27 cellular contexts compared by ENCODE assay signal in genomic region chr16:67518676-67519075, GRCh38. TPM values are rescaled to one million over a fixed set of nuclear protein-coding genes. Genes with fewer than 3 reads are reported as not detected.
DNase-seq lines count a peak whose midpoint lies in the region; ATAC-seq lines count a peak whose summit lies in the region.
"Had no signal": no experiment of that assay in that cellular context is flagged by ENCODE, and none has a peak within 500 bp of the region (broad histone marks: within the 10 kb centered on the region; RNA-seq: fewer than 3 reads in every experiment).

No MANE protein-coding gene starts in this region.

- H4K8ac ChIP-seq in mesenchymal stem cell (ENCODE audit: low read length), result no peak overlapping the region

- H4K91ac ChIP-seq in mesenchymal stem cell (ENCODE audit: low read length), result no peak overlapping the region

- no peak overlapping the region for H2BK15ac ChIP-seq in mesenchymal stem cell (ENCODE audit: low read depth, poor library complexity, severe bottlenecking)

- no peak overlapping the region for H2BK5ac ChIP-seq in mesenchymal stem cell (ENCODE audit: low read depth, low read length, poor library complexity, severe bottlenecking)

- H2AFZ ChIP-seq in mesenchymal stem cell (ENCODE audit: low read depth, low read length), result no peak overlapping the region

- no peak overlapping the region for H2BK12ac ChIP-seq in mesenchymal stem cell (ENCODE audit: low read length in 2 of 2)

- H3K4ac ChIP-seq in mesenchymal stem cell (ENCODE audit: low read depth in 1 of 2, low read length in 2 of 2), result no peak overlapping the region

- no peak overlapping the region for H3K14ac ChIP-seq in mesenchymal stem cell (ENCODE audit: low read length in 2 of 2)

- H3K4me3 ChIP-seq in mesenchymal stem cell (ENCODE audit: insufficient read depth in 1 of 2, low read depth in 1 of 2, low read length in 2 of 2), result no peak overlapping the region
- H3K4me3 ChIP-seq in SJCRH30, result no peak overlapping the region
- H3K4me3 ChIP-seq: adrenal gland, prostate gland, vagina had no signal

- no peak for ATAC-seq in stimulated activated naive CD8-positive, alpha-beta T cell treated with anti-CD3 and anti-CD28 coated beads, Interleukin-15, Interleukin-2, amounts not matched to agents 100 U/mL and 50 U/mL, for 24 hours
- ATAC-seq in GM21528 (IDR thresholded peaks at IDR 0.05; ENCODE audit: low FRiP score, unreplicated experiment) (no peak), Right ventricle myocardium inferior (no peak)
- ATAC-seq: foreskin keratinocyte had no signal

- no peak overlapping the region for H3K4me2 ChIP-seq in mesenchymal stem cell (ENCODE audit: low read length, poor library complexity, severe bottlenecking)

- H3K36me3 ChIP-seq in mesenchymal stem cell (ENCODE audit: control insufficient read depth in 1 of 2, insufficient read depth in 2 of 2, low read depth in 1 of 2, low read length in 2 of 2) (no peaks in the 10 kb centered on the region), SJCRH30 (no peaks in the 10 kb centered on the region)
- H3K36me3 ChIP-seq: adrenal gland, prostate gland, vagina had no signal

- H3K9me3 Mint-ChIP-seq in stimulated activated naive CD8-positive, alpha-beta T cell treated with anti-CD3 and anti-CD28 coated beads, Interleukin-15, Interleukin-2, amounts not matched to agents 100 ng/mL and 50 ng/mL, for 24 hours, result no peaks in the 10 kb centered on the region
- H3K9me3 Mint-ChIP-seq: activated CD4-positive, alpha-beta memory T cell treated with anti-CD3 and anti-CD28 coated beads for 36 hours; CD8-positive, alpha-beta memory T cell; neural crest cell had no signal

- peak overlapping the region; percentile 28 for H3K9ac ChIP-seq in mesenchymal stem cell (ENCODE audit: low read length)

- peaks cover 24% of the 10 kb centered on the region for H3K4me1 ChIP-seq in mesenchymal stem cell (ENCODE audit: control insufficient read depth, insufficient read depth, low read depth, low read length)
- H3K4me1 ChIP-seq in SJCRH30, result no peaks in the 10 kb centered on the region
- H3K4me1 ChIP-seq: prostate gland had no signal

- 87% methylated on average over 8 of the region's 8 CpGs for WGBS in mesenchymal stem cell

- no peaks in the 10 kb centered on the region for H3K36me3 Mint-ChIP-seq in stimulated activated naive CD8-positive, alpha-beta T cell treated with anti-CD3 and anti-CD28 coated beads, Interleukin-15, Interleukin-2, amounts not matched to agents 100 ng/mL and 50 ng/mL, for 24 hours (ENCODE audit: low read depth)
- H3K36me3 Mint-ChIP-seq: activated CD4-positive, alpha-beta memory T cell treated with anti-CD3 and anti-CD28 coated beads for 36 hours; CD8-positive, alpha-beta memory T cell had no signal

- H3K27ac ChIP-seq in mesenchymal stem cell (ENCODE audit: low read length, poor library complexity, severe bottlenecking) (no peak overlapping the region), SJCRH30 (no peak overlapping the region)
- H3K27ac ChIP-seq: adrenal gland, epithelial cell of prostate, foreskin keratinocyte, prostate gland, vagina, VCaP had no signal

- H3K23ac ChIP-seq in mesenchymal stem cell (ENCODE audit: low read length in 2 of 2), result no peak overlapping the region

- intact Hi-C loops in Right ventricle myocardium inferior (cut with DNase I), result no loop called here

- H3K9me3 ChIP-seq in mesenchymal stem cell (ENCODE audit: control insufficient read depth, low read length) (no peaks in the 10 kb centered on the region), SJCRH30 (replicated peaks) (no peaks in the 10 kb centered on the region)
- H3K9me3 ChIP-seq: adrenal gland, prostate gland, vagina had no signal

- H3K27me3 ChIP-seq in mesenchymal stem cell (ENCODE audit: control insufficient read depth in 1 of 2, insufficient read depth in 1 of 2, low read length in 2 of 2) (no peaks in the 10 kb centered on the region), SJCRH30 (no peaks in the 10 kb centered on the region)
- H3K27me3 ChIP-seq: adrenal gland, foreskin keratinocyte, vagina had no signal

- no peak overlapping the region for H2BK120ac ChIP-seq in mesenchymal stem cell (ENCODE audit: low read depth, low read length)

- no peak overlapping the region for H2AK5ac ChIP-seq in mesenchymal stem cell (ENCODE audit: low read length, severe bottlenecking)

- no peak overlapping the region for H3K4me3 Mint-ChIP-seq in stimulated activated naive CD8-positive, alpha-beta T cell treated with anti-CD3 and anti-CD28 coated beads, Interleukin-15, Interleukin-2, amounts not matched to agents 100 ng/mL and 50 ng/mL, for 24 hours
- H3K4me3 Mint-ChIP-seq: activated CD4-positive, alpha-beta memory T cell treated with anti-CD3 and anti-CD28 coated beads for 36 hours; H9; neural crest cell had no signal

- H3K27me3 Mint-ChIP-seq in stimulated activated naive CD8-positive, alpha-beta T cell treated with anti-CD3 and anti-CD28 coated beads, Interleukin-15, Interleukin-2, amounts not matched to agents 100 ng/mL and 50 ng/mL, for 24 hours, result no peaks in the 10 kb centered on the region
- H3K27me3 Mint-ChIP-seq: activated CD4-positive, alpha-beta memory T cell treated with anti-CD3 and anti-CD28 coated beads for 36 hours had no signal

- no peaks in the 10 kb centered on the region for H3K79me1 ChIP-seq in mesenchymal stem cell (replicated peaks; ENCODE audit: low read length, poor library complexity, severe bottlenecking)

- DNase-seq in stimulated activated naive CD8-positive, alpha-beta T cell treated with anti-CD3 and anti-CD28 coated beads, Interleukin-15, Interleukin-2, amounts not matched to agents 100 U/mL and 50 U/mL, for 24 hours, result no peak
- DNase-seq in UCSD-AML1 (lab: John Stamatoyannopoulos, UW; ENCODE audit: unreplicated experiment), result peak; percentile 39
- no peak for DNase-seq in mesenchymal stem cell
- DNase-seq in cerebellum (ENCODE audit: low spot score), result no peak
- no peak for DNase-seq in SJCRH30
- DNase-seq in Right ventricle myocardium inferior (ENCODE audit: missing footprints), result no peak
- DNase-seq: activated CD4-positive, alpha-beta memory T cell treated with anti-CD3 and anti-CD28 coated beads for 36 hours; adrenal gland; CD8-positive, alpha-beta memory T cell; DND-41; foreskin keratinocyte; H9; mesendoderm; NCI-H1105 treated with DMSO at 0.1 percent for 48 hours; NCI-H524; Right ventricle myocardium superior; stimulated activated CD4-positive, alpha-beta T cell treated with anti-CD3 and anti-CD28 coated beads, Interleukin-4, amount 100 ng/mL, for 1 hour had no signal

- H3K27ac Mint-ChIP-seq in stimulated activated naive CD8-positive, alpha-beta T cell treated with anti-CD3 and anti-CD28 coated beads, Interleukin-15, Interleukin-2, amounts not matched to agents 100 ng/mL and 50 ng/mL, for 24 hours, result peak overlapping the region; percentile 24
- H3K27ac Mint-ChIP-seq: activated CD4-positive, alpha-beta memory T cell treated with anti-CD3 and anti-CD28 coated beads for 36 hours; H9 had no signal

- peaks cover 56% of the 10 kb centered on the region for H3K4me1 Mint-ChIP-seq in stimulated activated naive CD8-positive, alpha-beta T cell treated with anti-CD3 and anti-CD28 coated beads, Interleukin-15, Interleukin-2, amounts not matched to agents 100 ng/mL and 50 ng/mL, for 24 hours (ENCODE audit: low read depth)

- no peak overlapping the region for H3K18ac ChIP-seq in mesenchymal stem cell (ENCODE audit: low read depth in 1 of 2, low read length in 2 of 2)

RNA-seq across cellular contexts. Expression of gene RIPOR1, which starts 10.0 kb away (rescaled TPM):
- 59.7 TPM for polyA plus RNA-seq in mesenchymal stem cell (2013, experiment 1 of 2)
- polyA plus RNA-seq in mesenchymal stem cell (2013, experiment 2 of 2), result 58.4 TPM
- total RNA-seq in cerebellum (31.1 TPM), Right ventricle myocardium inferior (68.4 TPM)
- total RNA-seq in SJCRH30 (2014; rRNA removed; shearing (Covaris generic)), result 10.8 and 13.5 TPM in 2 replicates

RNA-seq across cellular contexts. Expression of gene AGRP, which starts 35.3 kb away (rescaled TPM):
- not detected for polyA plus RNA-seq in mesenchymal stem cell (2013, experiment 1 of 2)
- not detected for polyA plus RNA-seq in mesenchymal stem cell (2013, experiment 2 of 2)
- total RNA-seq in cerebellum (not detected), Right ventricle myocardium inferior (not detected)
- not detected in 2 replicates for total RNA-seq in SJCRH30 (2014; rRNA removed; shearing (Covaris generic))
- total RNA-seq: activated CD4-positive, alpha-beta memory T cell treated with anti-CD3 and anti-CD28 coated beads for 36 hours; bronchial epithelial cell; CD8-positive, alpha-beta memory T cell; dermis microvascular lymphatic vessel endothelial cell; foreskin keratinocyte; H9; neural crest cell; Right ventricle myocardium superior; subcutaneous adipose tissue; vagina had no signal
- polyA plus RNA-seq: CD8-positive, alpha-beta memory T cell; foreskin keratinocyte had no signal

RNA-seq across cellular contexts. Expression of gene ATP6V0D1, which starts 37.7 kb away (rescaled TPM):
- polyA plus RNA-seq in mesenchymal stem cell (2013, experiment 1 of 2), result 140 TPM
- 136 TPM for polyA plus RNA-seq in mesenchymal stem cell (2013, experiment 2 of 2)
- 74.9 TPM for total RNA-seq in cerebellum
- 48.6 and 49.4 TPM in 2 replicates for total RNA-seq in SJCRH30 (2014; rRNA removed; shearing (Covaris generic))
- 67.7 TPM for total RNA-seq in Right ventricle myocardium inferior

RNA-seq across cellular contexts. Expression of gene CTCF, which starts 43.6 kb away (rescaled TPM):
- 19.8 TPM for polyA plus RNA-seq in mesenchymal stem cell (2013, experiment 1 of 2)
- 18.5 TPM for polyA plus RNA-seq in mesenchymal stem cell (2013, experiment 2 of 2)
- total RNA-seq in cerebellum, result 44.8 TPM
- total RNA-seq in SJCRH30 (2014; rRNA removed; shearing (Covaris generic)), result 53.9 and 58.7 TPM in 2 replicates
- 28.2 TPM for total RNA-seq in Right ventricle myocardium inferior
